ENCODE assay signal across 32 cellular contexts in genomic region chr12:116399055-116399454, GRCh38.
"Had no signal": no experiment of that assay in that cellular context is flagged by ENCODE, and none has a peak within 500 bp of the region (broad histone marks: within the 10 kb centered on the region; RNA-seq: fewer than 3 reads in every experiment).

No MANE protein-coding gene starts in this region.

- FAIRE-seq: astrocyte, bronchial epithelial cell had no signal

- H3K9me3 ChIP-seq: body of pancreas had no signal

- H3K4me1 ChIP-seq: adrenal gland, ascending aorta, body of pancreas, breast epithelium had no signal

- DNase-seq: activated effector memory CD4-positive, alpha-beta T cell treated with anti-CD3 and anti-CD28 coated beads, Interleukin-2, amount 50 U/mL, for 16 hours; activated effector memory CD4-positive, alpha-beta T cell treated with Interleukin-2 at 50 U/mL for 16 hours; activated gamma-delta T cell; activated gamma-delta T cell treated with Interleukin-2 at 50 U/mL for 16 hours; activated naive CD4-positive, alpha-beta T cell; activated naive CD4-positive, alpha-beta T cell treated with anti-CD3 and anti-CD28 coated beads for 36 hours; activated naive CD4-positive, alpha-beta T cell treated with anti-CD3 and anti-CD28 coated beads, Interleukin-2, amount 10 ng/mL, durations not matched to agents 7 days and 5 days; activated naive CD4-positive, alpha-beta T cell treated with anti-CD3 and anti-CD28 coated beads, Interleukin-2, amount 50 U/mL, for 16 hours; activated naive CD4-positive, alpha-beta T cell treated with Interleukin-2 at 50 U/mL for 16 hours; activated naive CD8-positive, alpha-beta T cell treated with anti-CD3 and anti-CD28 coated beads for 36 hours; activated naive CD8-positive, alpha-beta T cell treated with anti-CD3 and anti-CD28 coated beads, Interleukin-2, amount 10 ng/mL, durations not matched to agents 7 days and 5 days; activated naive CD8-positive, alpha-beta T cell treated with anti-CD3 and anti-CD28 coated beads, Interleukin-2, amount 50 U/mL, for 24 hours; activated T-cell treated with anti-CD3 and anti-CD28 coated beads, Interleukin-2, amount 50 U/mL, for 24 hours; activated T-cell treated with anti-CD3 and anti-CD28 coated beads, Interleukin-2, amount 50 U/mL, for 4 hours; activated T-cell treated with anti-CD3 and anti-CD28 coated beads, Interleukin-2, amount 50 U/mL, for 48 hours; activated T-cell treated with anti-CD3 and anti-CD28 coated beads, Interleukin-2, amount 50 U/mL, for 72 hours; adrenal gland; amniotic stem cell; amygdala; anterior cingulate cortex; body of pancreas; brain microvascular endothelial cell; caudate nucleus; central memory CD4-positive, alpha-beta T cell; cerebellar nuclear complex had no signal

- H3K27me3 ChIP-seq: adrenal gland, ascending aorta, body of pancreas, brain microvascular endothelial cell, breast epithelium, cardiac muscle cell had no signal

- H3K36me3 ChIP-seq: adrenal gland, ascending aorta, brain microvascular endothelial cell, breast epithelium, cardiac muscle cell had no signal

- H3K27ac ChIP-seq: adrenal gland, ascending aorta, body of pancreas, brain microvascular endothelial cell, breast epithelium, cardiac muscle cell had no signal

- H3K4me3 ChIP-seq: adrenal gland, ascending aorta, body of pancreas, breast epithelium, cardiac muscle cell had no signal

- ATAC-seq: activated naive CD4-positive, alpha-beta T cell treated with anti-CD3 and anti-CD28 coated beads, Interleukin-2, amount 50 U/mL, for 72 hours; activated naive CD8-positive, alpha-beta T cell treated with anti-CD3 and anti-CD28 coated beads, Interleukin-2, amount 50 U/mL, for 24 hours; activated T-cell treated with anti-CD3 and anti-CD28 coated beads, Interleukin-2, amount 50 U/mL, for 4 hours; activated T-cell treated with anti-CD3 and anti-CD28 coated beads, Interleukin-2, amount 50 U/mL, for 72 hours; activated T-helper 17 cell treated with anti-CD3 and anti-CD28 coated beads, Interleukin-2, amount 50 U/mL, for 72 hours; body of pancreas had no signal
